Comparison of ENCODE assay signal across 1 cellular context in genomic region chr11:61888590-61888989, GRCh38.
TF ChIP-seq lines count a peak whose summit lies in the region.

No MANE protein-coding gene starts in this region.

TF ChIP-seq in HepG2, 621 proteins besides CTCF, POLR2A, EP300 and RAD21:
- TF ChIP-seq ZNF629 (CRISPR knock-in tag; conservative IDR thresholded peaks at IDR 0.05) (peak; percentile 55; the same call in 1 of the 2 replicates), ZNF576 (CRISPR knock-in tag; IDR thresholded peaks at IDR 0.05) (no peak)
